In genomic region chr19:18650048-18650435, GRCh38 we compare ENCODE assay signal across 12 cellular contexts. TPM values are rescaled to one million over a fixed set of nuclear protein-coding genes. Genes with fewer than 3 reads are reported as not detected.
DNase-seq lines count a peak whose midpoint lies in the region; FAIRE-seq and TF ChIP-seq lines count a peak whose summit lies in the region.
"Had no signal": no experiment of that assay in that cellular context is flagged by ENCODE, and none has a peak within 500 bp of the region (broad histone marks: within the 10 kb centered on the region; RNA-seq: fewer than 3 reads in every experiment).

No MANE protein-coding gene starts in this region.

- TF ChIP-seq POLR2A in Peyer's patch (IDR thresholded peaks at IDR 0.05): no peak
- peak in 1 of 4 donors; percentile 13 for TF ChIP-seq POLR2A in esophagus squamous epithelium (IDR thresholded peaks at IDR 0.05)
- TF ChIP-seq POLR2A in testis (IDR thresholded peaks at IDR 0.05): no peak

- peak overlapping the region; percentile 55 to 86 (median 73) for H3K27ac ChIP-seq in Peyer's patch
- peak overlapping the region; percentile 75 to 95 (median 82) for H3K27ac ChIP-seq in esophagus squamous epithelium
- H3K27ac ChIP-seq in testis: peak overlapping the region; percentile 27 to 85

- 60 to 67% methylated on average over 14 to 15 of the region's 15 CpGs for WGBS in esophagus squamous epithelium, 2 donors
- WGBS in testis, 2 donors: 37 to 50% methylated on average over 12 to 15 of the region's 15 CpGs

- no peaks in the 10 kb centered on the region for H3K36me3 ChIP-seq in Peyer's patch
- no peaks in the 10 kb centered on the region for H3K36me3 ChIP-seq in esophagus squamous epithelium
- H3K36me3 ChIP-seq in testis (ENCODE audit: low read depth, missing control alignments): no peaks in the 10 kb centered on the region

- intact Hi-C loops in esophagus squamous epithelium (cut with DNase I) (no loop called here), testis (cut with DNase I; ENCODE audit: low total_unique reads) (no loop called here)
- intact Hi-C loops in activated T-helper 1 cell treated with anti-CD3 and anti-CD28 coated beads, Interleukin-12 subunit alpha, Interleukin-12 subunit beta, Interleukin-2, Interleukin-4 antibody, amounts not matched to agents 30 ng/mL and 10 ng/mL and 1 ng/mL, durations not matched to agents 14 hours and 24 hours and 36 hours (cut with micrococcal nuclease): no loop called here

- no peaks in the 10 kb centered on the region for H3K27me3 Mint-ChIP-seq in activated CD4-positive, alpha-beta memory T cell treated with anti-CD3 and anti-CD28 coated beads, Interleukin-2, amount 10 ng/mL, durations not matched to agents 7 days and 5 days
- H3K27me3 Mint-ChIP-seq in activated T-helper 1 cell treated with anti-CD3 and anti-CD28 coated beads, Interleukin-12 subunit alpha, Interleukin-12 subunit beta, Interleukin-2, Interleukin-4 antibody, amounts not matched to agents 30 ng/mL and 10 ng/mL and 1 ng/mL, durations not matched to agents 14 hours and 24 hours and 36 hours (ENCODE audit: insufficient read depth): no peaks in the 10 kb centered on the region

- no peaks in the 10 kb centered on the region for H3K9me3 Mint-ChIP-seq in activated CD4-positive, alpha-beta memory T cell treated with anti-CD3 and anti-CD28 coated beads, Interleukin-2, amount 10 ng/mL, durations not matched to agents 7 days and 5 days
- H3K9me3 Mint-ChIP-seq in activated T-helper 1 cell treated with anti-CD3 and anti-CD28 coated beads, Interleukin-12 subunit alpha, Interleukin-12 subunit beta, Interleukin-2, Interleukin-4 antibody, amounts not matched to agents 30 ng/mL and 10 ng/mL and 1 ng/mL, durations not matched to agents 14 hours and 24 hours and 36 hours: no peaks in the 10 kb centered on the region

- H3K27me3 ChIP-seq in Peyer's patch (no peaks in the 10 kb centered on the region), esophagus squamous epithelium (no peaks in the 10 kb centered on the region), testis (no peaks in the 10 kb centered on the region)

- H3K9me3 ChIP-seq in Peyer's patch (no peaks in the 10 kb centered on the region), esophagus squamous epithelium (no peaks in the 10 kb centered on the region), testis (no peaks in the 10 kb centered on the region)

- POLR2A ChIA-PET in activated CD4-positive, alpha-beta memory T cell treated with anti-CD3 and anti-CD28 coated beads, Interleukin-2, amount 10 ng/mL, durations not matched to agents 7 days and 5 days (lab: Charles Lee): no interaction called here

- H3K4me3 Mint-ChIP-seq in activated CD4-positive, alpha-beta memory T cell treated with anti-CD3 and anti-CD28 coated beads, Interleukin-2, amount 10 ng/mL, durations not matched to agents 7 days and 5 days: no peak overlapping the region
- no peak overlapping the region for H3K4me3 Mint-ChIP-seq in activated T-helper 1 cell treated with anti-CD3 and anti-CD28 coated beads, Interleukin-12 subunit alpha, Interleukin-12 subunit beta, Interleukin-2, Interleukin-4 antibody, amounts not matched to agents 30 ng/mL and 10 ng/mL and 1 ng/mL, durations not matched to agents 14 hours and 24 hours and 36 hours

- H3K4me3 ChIP-seq in Peyer's patch: no peak overlapping the region
- H3K4me3 ChIP-seq in esophagus squamous epithelium: peak overlapping the region in 3 of 4 donors; percentile 9 to 54 (median 9)
- H3K4me3 ChIP-seq in testis: no peak overlapping the region

- CTCF ChIA-PET in activated CD4-positive, alpha-beta memory T cell treated with anti-CD3 and anti-CD28 coated beads, Interleukin-2, amount 10 ng/mL, durations not matched to agents 7 days and 5 days (lab: Charles Lee): no interaction called here

- H3K4me1 ChIP-seq in Peyer's patch (peaks cover 0 to 23% (median 1%) of the 10 kb centered on the region in 4 donors), esophagus squamous epithelium (peaks cover 20 to 64% (median 47%) of the 10 kb centered on the region in 3 donors), testis (peaks cover 32% of the 10 kb centered on the region)

- no peaks in the 10 kb centered on the region for H3K36me3 Mint-ChIP-seq in activated CD4-positive, alpha-beta memory T cell treated with anti-CD3 and anti-CD28 coated beads, Interleukin-2, amount 10 ng/mL, durations not matched to agents 7 days and 5 days (ENCODE audit: low read depth)
- peaks cover 1% of the 10 kb centered on the region for H3K36me3 Mint-ChIP-seq in activated T-helper 1 cell treated with anti-CD3 and anti-CD28 coated beads, Interleukin-12 subunit alpha, Interleukin-12 subunit beta, Interleukin-2, Interleukin-4 antibody, amounts not matched to agents 30 ng/mL and 10 ng/mL and 1 ng/mL, durations not matched to agents 14 hours and 24 hours and 36 hours (ENCODE audit: low read depth)

- DNase-seq in Peyer's patch (no peak), esophagus squamous epithelium (lab: John Stamatoyannopoulos, UW) (no peak), mucosa of gallbladder (ENCODE audit: low spot score) (peak; percentile 59), testis (peak; percentile 74), GM19239 (ENCODE audit: insufficient read length, low spot score) (no peak)
- no peak for DNase-seq in activated CD4-positive, alpha-beta memory T cell treated with anti-CD3 and anti-CD28 coated beads, Interleukin-2, amount 10 ng/mL, durations not matched to agents 7 days and 5 days
- DNase-seq in activated T-helper 1 cell treated with anti-CD3 and anti-CD28 coated beads, Interleukin-12 subunit alpha, Interleukin-12 subunit beta, Interleukin-2, Interleukin-4 antibody, amounts not matched to agents 30 ng/mL and 10 ng/mL and 1 ng/mL, durations not matched to agents 14 hours and 24 hours and 36 hours (ENCODE audit: low spot score): no peak
- no peak for DNase-seq in activated T-cell treated with anti-CD3 and anti-CD28 coated beads, Interleukin-2, amount 50 U/mL, for 48 hours
- DNase-seq: activated effector memory CD4-positive, alpha-beta T cell treated with Interleukin-2 at 50 U/mL for 16 hours; NCI-H2081 treated with DMSO at 0.1 percent for 48 hours; stimulated activated CD4-positive, alpha-beta T cell treated with anti-CD3 and anti-CD28 coated beads, Interleukin-1b, Interleukin-23, amount 100 ng/mL, for 48 hours; T-helper 2 cell had no signal

- FAIRE-seq in GM19239 (lab: Jason Lieb, UNC): no peak

- TF ChIP-seq CTCF in Peyer's patch (IDR thresholded peaks at IDR 0.05) (no peak), esophagus squamous epithelium (IDR thresholded peaks at IDR 0.05) (no peak), testis (IDR thresholded peaks at IDR 0.05) (no peak)

- H3K27ac Mint-ChIP-seq in activated CD4-positive, alpha-beta memory T cell treated with anti-CD3 and anti-CD28 coated beads, Interleukin-2, amount 10 ng/mL, durations not matched to agents 7 days and 5 days: no peak overlapping the region
- H3K27ac Mint-ChIP-seq in activated T-helper 1 cell treated with anti-CD3 and anti-CD28 coated beads, Interleukin-12 subunit alpha, Interleukin-12 subunit beta, Interleukin-2, Interleukin-4 antibody, amounts not matched to agents 30 ng/mL and 10 ng/mL and 1 ng/mL, durations not matched to agents 14 hours and 24 hours and 36 hours: no peak overlapping the region

- no peaks in the 10 kb centered on the region for H3K4me1 Mint-ChIP-seq in activated CD4-positive, alpha-beta memory T cell treated with anti-CD3 and anti-CD28 coated beads, Interleukin-2, amount 10 ng/mL, durations not matched to agents 7 days and 5 days
- H3K4me1 Mint-ChIP-seq in activated T-helper 1 cell treated with anti-CD3 and anti-CD28 coated beads, Interleukin-12 subunit alpha, Interleukin-12 subunit beta, Interleukin-2, Interleukin-4 antibody, amounts not matched to agents 30 ng/mL and 10 ng/mL and 1 ng/mL, durations not matched to agents 14 hours and 24 hours and 36 hours (ENCODE audit: low read depth): peaks cover 8% of the 10 kb centered on the region

RNA-seq across cellular contexts. Expression of gene KLHL26, which starts 13.2 kb away (rescaled TPM):
- total RNA-seq in Peyer's patch (10 to 100 TPM in 2 of 4 donors, 1 to 10 TPM in 2; 9.9 to 16.0 (median 10.9) TPM), esophagus squamous epithelium (1 to 10 TPM; 1.6 to 6.6 (median 3.4) TPM), mucosa of gallbladder (16.7 TPM), testis (10 to 100 TPM; 16.5 to 32.3 TPM)
- 10.6 TPM for polyA plus RNA-seq in testis (ENCODE audit: insufficient read depth, low read depth, low replicate concordance)
- 10 to 100 TPM; 10.8 to 11.0 TPM for total RNA-seq in activated CD4-positive, alpha-beta memory T cell treated with anti-CD3 and anti-CD28 coated beads, Interleukin-2, amount 10 ng/mL, durations not matched to agents 7 days and 5 days
- 12.7 and 16.0 TPM in 2 replicates for total RNA-seq in activated T-helper 1 cell treated with anti-CD3 and anti-CD28 coated beads, Interleukin-12 subunit alpha, Interleukin-12 subunit beta, Interleukin-2, Interleukin-4 antibody, amounts not matched to agents 30 ng/mL and 10 ng/mL and 1 ng/mL, durations not matched to agents 14 hours and 24 hours and 36 hours

RNA-seq across cellular contexts. Expression of gene CRTC1, which starts 33.4 kb away (rescaled TPM):
- total RNA-seq in Peyer's patch (10 to 100 TPM in 2 of 4 donors, 1 to 10 TPM in 2; 5.1 to 21.5 (median 9.4) TPM), esophagus squamous epithelium (1 to 10 TPM; 1.8 to 3.6 (median 2.1) TPM), mucosa of gallbladder (23.6 TPM), testis (10 to 100 TPM; 28.1 to 32.1 TPM)
- polyA plus RNA-seq in testis (ENCODE audit: insufficient read depth, low read depth, low replicate concordance): 15.6 TPM
- 1 to 10 TPM; 5.3 TPM for total RNA-seq in activated CD4-positive, alpha-beta memory T cell treated with anti-CD3 and anti-CD28 coated beads, Interleukin-2, amount 10 ng/mL, durations not matched to agents 7 days and 5 days
- total RNA-seq in activated T-helper 1 cell treated with anti-CD3 and anti-CD28 coated beads, Interleukin-12 subunit alpha, Interleukin-12 subunit beta, Interleukin-2, Interleukin-4 antibody, amounts not matched to agents 30 ng/mL and 10 ng/mL and 1 ng/mL, durations not matched to agents 14 hours and 24 hours and 36 hours: 6.1 and 7.6 TPM in 2 replicates

RNA-seq across cellular contexts. Expression of gene TMEM59L, which starts 37.4 kb away (rescaled TPM):
- total RNA-seq in Peyer's patch (1 to 10 TPM in 2 of 4 donors, under 1 TPM in 1, not detected in 1; 0.70 to 2.0 (median 1.7) TPM), esophagus squamous epithelium (1 to 10 TPM in 1 of 4 donors, under 1 TPM in 1, not detected in 2; 0.18 to 2.7 TPM), mucosa of gallbladder (10.9 TPM), testis (1 to 10 TPM; 4.3 to 7.0 TPM)
- polyA plus RNA-seq in testis (ENCODE audit: insufficient read depth, low read depth, low replicate concordance): 4.5 TPM
- under 1 TPM in 1 of 2 experiments, not detected in 1; 0.13 TPM for total RNA-seq in activated CD4-positive, alpha-beta memory T cell treated with anti-CD3 and anti-CD28 coated beads, Interleukin-2, amount 10 ng/mL, durations not matched to agents 7 days and 5 days
- total RNA-seq in activated T-helper 1 cell treated with anti-CD3 and anti-CD28 coated beads, Interleukin-12 subunit alpha, Interleukin-12 subunit beta, Interleukin-2, Interleukin-4 antibody, amounts not matched to agents 30 ng/mL and 10 ng/mL and 1 ng/mL, durations not matched to agents 14 hours and 24 hours and 36 hours: 0.10 and 0.17 TPM in 2 replicates

RNA-seq across cellular contexts. Expression of gene CRLF1, which starts 43.4 kb away (rescaled TPM):
- 10 to 100 TPM in 3 of 4 donors, 1 to 10 TPM in 1; 4.0 to 28.9 (median 23.3) TPM for total RNA-seq in Peyer's patch
- 10 to 100 TPM; 13.2 to 82.6 (median 19.3) TPM for total RNA-seq in esophagus squamous epithelium
- 5.8 TPM for total RNA-seq in mucosa of gallbladder
- total RNA-seq in testis: 1 to 10 TPM; 4.3 to 5.3 TPM
- polyA plus RNA-seq in testis (ENCODE audit: insufficient read depth, low read depth, low replicate concordance): 8.7 TPM
- not detected for total RNA-seq in activated CD4-positive, alpha-beta memory T cell treated with anti-CD3 and anti-CD28 coated beads, Interleukin-2, amount 10 ng/mL, durations not matched to agents 7 days and 5 days
- total RNA-seq in activated T-helper 1 cell treated with anti-CD3 and anti-CD28 coated beads, Interleukin-12 subunit alpha, Interleukin-12 subunit beta, Interleukin-2, Interleukin-4 antibody, amounts not matched to agents 30 ng/mL and 10 ng/mL and 1 ng/mL, durations not matched to agents 14 hours and 24 hours and 36 hours: not detected in 2 replicates

Comparison
In these comparisons a context has a peak if more than half of its experiments do, and no peak if none do; other contexts are left out.
1. DNase-seq: peak in mucosa of gallbladder (single experiment) and testis (single experiment); none in Peyer's patch (0 of 3), esophagus squamous epithelium (single experiment), activated CD4-positive, alpha-beta memory T cell treated with anti-CD3 and anti-CD28 coated beads, Interleukin-2, amount 10 ng/mL, durations not matched to agents 7 days and 5 days (single experiment), activated T-helper 1 cell treated with anti-CD3 and anti-CD28 coated beads, Interleukin-12 subunit alpha, Interleukin-12 subunit beta, Interleukin-2, Interleukin-4 antibody, amounts not matched to agents 30 ng/mL and 10 ng/mL and 1 ng/mL, durations not matched to agents 14 hours and 24 hours and 36 hours (single experiment), activated T-cell treated with anti-CD3 and anti-CD28 coated beads, Interleukin-2, amount 50 U/mL, for 48 hours (0 of 2) and GM19239 (single experiment).
2. H3K4me3 ChIP-seq: peak in esophagus squamous epithelium (3 of 4); none in Peyer's patch (0 of 4) and testis (0 of 2).
3. Peak in every context shown above with its lines, with median percentiles within 50 percentile points of each other: H3K27ac ChIP-seq.